ENCODE assay signal across 8 cellular contexts in the genomic region with DNA sequence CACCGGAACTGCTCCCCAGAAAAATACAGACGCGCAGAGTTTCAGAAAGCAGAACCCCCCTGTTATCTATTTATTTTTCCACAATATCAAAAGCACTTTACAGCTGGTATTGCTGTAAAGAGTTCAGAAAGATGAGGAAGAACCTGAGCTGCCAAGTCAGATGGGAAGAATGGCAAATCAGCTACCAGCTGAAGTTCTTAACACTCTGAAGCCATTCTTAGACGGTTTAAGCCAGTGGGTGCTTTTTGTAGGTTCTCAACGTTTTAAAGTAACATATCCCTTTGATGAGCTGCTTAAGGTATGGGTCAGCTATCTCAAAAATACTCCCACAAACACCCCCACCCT. TPM values are rescaled to one million over a fixed set of nuclear protein-coding genes. Genes with fewer than 3 reads are reported as not detected.
DNase-seq lines count a peak whose midpoint lies in the region; ATAC-seq and TF ChIP-seq lines count a peak whose summit lies in the region.

No MANE protein-coding gene starts in this region.

- H3K27me3 ChIP-seq in OCI-LY3 (ENCODE audit: low read depth, low read length) (no peaks in the 10 kb centered on the region), ectodermal cell (ENCODE audit: control insufficient read depth, insufficient read depth, low read length, poor library complexity, severe bottlenecking) (no peaks in the 10 kb centered on the region), neural progenitor cell (no peaks in the 10 kb centered on the region)

- WGBS in ectodermal cell, 2 experiments, result 13 to 18% methylated on average over 5 of the region's 5 CpGs

- TF ChIP-seq CTCF in OCI-LY3 (IDR thresholded peaks at IDR 0.05; ENCODE audit: low read depth, low read length), result no peak
- no peak for TF ChIP-seq CTCF in neural progenitor cell (IDR thresholded peaks at IDR 0.05)

- H3K9me3 ChIP-seq in OCI-LY3 (ENCODE audit: insufficient read depth, low read length) (no peaks in the 10 kb centered on the region), ectodermal cell (ENCODE audit: control insufficient read depth, low read length) (no peaks in the 10 kb centered on the region), neural progenitor cell (ENCODE audit: low read depth) (no peaks in the 10 kb centered on the region)

- H3K9me3 Mint-ChIP-seq in neural progenitor cell, result no peaks in the 10 kb centered on the region

- H3K36me3 ChIP-seq in OCI-LY3 (replicated peaks; ENCODE audit: low read depth, low read length), result peaks cover 15% of the 10 kb centered on the region
- H3K36me3 ChIP-seq in ectodermal cell (ENCODE audit: control insufficient read depth, insufficient read depth, low read length), result peaks cover 6% of the 10 kb centered on the region
- H3K36me3 ChIP-seq in neural progenitor cell, result peaks cover 4% of the 10 kb centered on the region

- H3K27me3 Mint-ChIP-seq in neural progenitor cell (ENCODE audit: insufficient read depth, low read depth), result no peaks in the 10 kb centered on the region

- H3K9ac ChIP-seq in OCI-LY3 (ENCODE audit: low read length) (peak overlapping the region; percentile 71), neural progenitor cell (no peak overlapping the region)

- H3K4me1 Mint-ChIP-seq in neural progenitor cell, result peaks cover 38% of the 10 kb centered on the region

- ATAC-seq in GM19463 (IDR thresholded peaks at IDR 0.05; ENCODE audit: unreplicated experiment), result no peak

- H3K36me3 Mint-ChIP-seq in neural progenitor cell, result peaks cover 14% of the 10 kb centered on the region

- H3K4me2 ChIP-seq in OCI-LY3 (ENCODE audit: low read length) (peak overlapping the region; percentile 80), neural progenitor cell (peak overlapping the region; percentile 88)

- H3K4me1 ChIP-seq in OCI-LY3 (ENCODE audit: low read length), result peaks cover 15% of the 10 kb centered on the region
- peaks cover 20% of the 10 kb centered on the region for H3K4me1 ChIP-seq in ectodermal cell (ENCODE audit: control insufficient read depth, insufficient read depth, low read length)
- H3K4me1 ChIP-seq in neural progenitor cell, result peaks cover 22% of the 10 kb centered on the region

- H3K27ac ChIP-seq in OCI-LY3 (ENCODE audit: low read length), result peak overlapping the region; percentile 62
- peak overlapping the region; percentile 92 for H3K27ac ChIP-seq in ectodermal cell (ENCODE audit: insufficient read depth, low read depth, low read length, poor library complexity, severe bottlenecking)
- H3K27ac ChIP-seq in neural progenitor cell, result peak overlapping the region; percentile 89

- H2AFZ ChIP-seq in OCI-LY3 (ENCODE audit: low read depth, low read length) (0 out of 2 replicates have a peak overlapping the region, but pooled peaks have one; percentile 6), neural progenitor cell (replicated peaks) (no peak overlapping the region)

- H3F3A ChIP-seq in neural progenitor cell (ENCODE audit: low read depth), result peaks cover 16% of the 10 kb centered on the region

- H3K79me2 ChIP-seq in OCI-LY3 (ENCODE audit: low read length) (peaks cover 44% of the 10 kb centered on the region), neural progenitor cell (ENCODE audit: low read depth) (peaks cover 43% of the 10 kb centered on the region)

- DNase-seq in NCI-H748 treated with DMSO at 0.1 percent for 48 hours (lab: John Stamatoyannopoulos, UW) (peak; percentile 16), NCI-H748 (lab: John Stamatoyannopoulos, UW; ENCODE audit: unreplicated experiment) (no peak), neural progenitor cell (ENCODE audit: low spot score) (no peak), SHP77 (lab: John Stamatoyannopoulos, UW) (no peak)
- DNase-seq in activated CD4-positive, alpha-beta T cell treated with anti-CD3 and anti-CD28 coated beads for 1 hour, result no peak

- peak overlapping the region; percentile 90 for H3K27ac Mint-ChIP-seq in neural progenitor cell

- H3K4me3 ChIP-seq in OCI-LY3 (ENCODE audit: low read length), result peak overlapping the region; percentile 84
- H3K4me3 ChIP-seq in ectodermal cell (ENCODE audit: insufficient read depth, low read depth, low read length), result peak overlapping the region; percentile 92
- peak overlapping the region; percentile 92 for H3K4me3 ChIP-seq in neural progenitor cell

- peak overlapping the region; percentile 88 for H3K4me3 Mint-ChIP-seq in neural progenitor cell

- H4K20me1 ChIP-seq in OCI-LY3 (ENCODE audit: insufficient read depth, low read length), result peaks cover 28% of the 10 kb centered on the region
- H4K20me1 ChIP-seq in neural progenitor cell (ENCODE audit: low read depth), result peaks cover 40% of the 10 kb centered on the region

RNA-seq across cellular contexts. Expression of gene AKIRIN1, which starts 0.7 kb away (rescaled TPM):
- 121 TPM for polyA plus RNA-seq in ectodermal cell (2013, experiment 1 of 4)
- 142 TPM for polyA plus RNA-seq in ectodermal cell (2013, experiment 2 of 4)
- 96.2 TPM for polyA plus RNA-seq in ectodermal cell (2013, experiment 3 of 4)
- polyA plus RNA-seq in ectodermal cell (2013, experiment 4 of 4), result 106 TPM
- 99.6 and 130 TPM in 2 replicates for total RNA-seq in neural progenitor cell (ENCODE audit: low replicate concordance)

RNA-seq across cellular contexts. Expression of gene NDUFS5, which starts 35.8 kb away (rescaled TPM):
- 378 TPM for polyA plus RNA-seq in ectodermal cell (2013, experiment 1 of 4)
- polyA plus RNA-seq in ectodermal cell (2013, experiment 2 of 4), result 374 TPM
- 356 TPM for polyA plus RNA-seq in ectodermal cell (2013, experiment 3 of 4)
- 399 TPM for polyA plus RNA-seq in ectodermal cell (2013, experiment 4 of 4)
- 414 and 738 TPM in 2 replicates for total RNA-seq in neural progenitor cell (ENCODE audit: low replicate concordance)

RNA-seq across cellular contexts. Expression of gene RHBDL2, which starts 48.7 kb away (rescaled TPM):
- 0.22 TPM for polyA plus RNA-seq in ectodermal cell (2013, experiment 1 of 4)
- polyA plus RNA-seq in ectodermal cell (2013, experiment 2 of 4), result 0.23 TPM
- polyA plus RNA-seq in ectodermal cell (2013, experiment 3 of 4), result 0.27 TPM
- 0.28 TPM for polyA plus RNA-seq in ectodermal cell (2013, experiment 4 of 4)
- total RNA-seq in neural progenitor cell (ENCODE audit: low replicate concordance), result 1.1 TPM in 1 of 2 replicates, not detected in the other
